Comparison of ENCODE assay signal across 8 cellular contexts in genomic region chr5:157948738-157949410, GRCh38.
DNase-seq lines count a peak whose midpoint lies in the region; ATAC-seq and TF ChIP-seq lines count a peak whose summit lies in the region.

No MANE protein-coding gene starts in this region.

- no peaks in the 10 kb centered on the region for H3K27me3 Mint-ChIP-seq in Calu3 (ENCODE audit: unreplicated experiment)
- H3K27me3 Mint-ChIP-seq in activated T-cell treated with anti-CD3 and anti-CD28 coated beads, Interleukin-2, amount 50 U/mL, for 24 hours: peaks cover 5% of the 10 kb centered on the region

- CTCF ChIA-PET in Calu3 (lab: Charles Lee) (interaction anchor here (0.7 to 2.1 kb wide), 19 partner anchors 11 to 797 kb away, joined by 3 to 17 read pairs (median 4); partner anchors contain the start of gene CLINT1), PC-9 (lab: Charles Lee) (interaction anchor here (0.5 to 1.0 kb wide), 3 partner anchors 33 to 132 kb away, joined by 4 to 10 read pairs (median 5); partner anchors contain the start of gene CLINT1)

- H3K9me2 ChIP-seq in PC-9 (ENCODE audit: insufficient read depth): no peaks in the 10 kb centered on the region
- H3K9me2 ChIP-seq in neural cell (ENCODE audit: insufficient read depth, low read length): no peaks in the 10 kb centered on the region

- TF ChIP-seq RAD21 in neural cell (conservative IDR thresholded peaks at IDR 0.05): peak; percentile 70

- H3K27ac Mint-ChIP-seq in Calu3 (ENCODE audit: unreplicated experiment): peak overlapping the region; percentile 58
- H3K27ac Mint-ChIP-seq in activated T-cell treated with anti-CD3 and anti-CD28 coated beads, Interleukin-2, amount 50 U/mL, for 24 hours: no peak overlapping the region

- no peaks in the 10 kb centered on the region for H4K20me1 ChIP-seq in PC-9 (ENCODE audit: insufficient read depth)
- H4K20me1 ChIP-seq in neural cell (ENCODE audit: insufficient read depth): no peaks in the 10 kb centered on the region

- H3K36me3 Mint-ChIP-seq in Calu3 (ENCODE audit: insufficient read depth, unreplicated experiment): no peaks in the 10 kb centered on the region
- no peaks in the 10 kb centered on the region for H3K36me3 Mint-ChIP-seq in activated T-cell treated with anti-CD3 and anti-CD28 coated beads, Interleukin-2, amount 50 U/mL, for 24 hours (ENCODE audit: low read depth)

- H3K36me3 ChIP-seq in PC-9 (ENCODE audit: low read depth) (no peaks in the 10 kb centered on the region), neural cell (ENCODE audit: insufficient read depth, low read length) (no peaks in the 10 kb centered on the region)

- TF ChIP-seq EP300 in neural cell (conservative IDR thresholded peaks at IDR 0.05; ENCODE audit: poor library complexity, severe bottlenecking): no peak

- H3K27me3 ChIP-seq in PC-9 (ENCODE audit: insufficient read depth, low read depth) (no peaks in the 10 kb centered on the region), neural cell (ENCODE audit: insufficient read depth, low read depth, low read length) (no peaks in the 10 kb centered on the region)

- no peak overlapping the region; the same call in 1 of the 2 replicates for H2AFZ ChIP-seq in PC-9
- H2AFZ ChIP-seq in neural cell (ENCODE audit: low read depth, low read length): no peak overlapping the region

- H3K9me3 ChIP-seq in PC-9 (ENCODE audit: insufficient read depth, low read depth) (no peaks in the 10 kb centered on the region), neural cell (ENCODE audit: low read length) (no peaks in the 10 kb centered on the region)

- peaks cover 17% of the 10 kb centered on the region for H3K4me1 Mint-ChIP-seq in Calu3 (ENCODE audit: low read depth, unreplicated experiment)
- peaks cover 5% of the 10 kb centered on the region for H3K4me1 Mint-ChIP-seq in activated T-cell treated with anti-CD3 and anti-CD28 coated beads, Interleukin-2, amount 50 U/mL, for 24 hours (ENCODE audit: low read depth)

- DNase-seq in Calu3: peak; percentile 95
- DNase-seq in Jurkat, Clone E6-1 (ENCODE audit: low read depth, low spot score): peak; percentile 90
- DNase-seq in PC-9: peak; percentile 86 to 87
- peak; percentile 80 for DNase-seq in activated T-cell treated with anti-CD3 and anti-CD28 coated beads, Interleukin-2, amount 50 U/mL, for 24 hours
- peak; percentile 90 for DNase-seq in fibroblast of mammary gland (ENCODE audit: low read depth)
- DNase-seq in stimulated activated naive CD4-positive, alpha-beta T cell treated with Interleukin-2 at 50 U/mL for 16 hours (lab: John Stamatoyannopoulos, UW): peak; percentile 60

- BruUV-seq in Calu3 (replicated peaks; lab: Mats Ljungman, UMichigan) (no TSS peak), PC-9 (replicated peaks; lab: Mats Ljungman, UMichigan) (no TSS peak)

- H3K4me1 ChIP-seq in PC-9 (replicated peaks; ENCODE audit: insufficient read depth): no peaks in the 10 kb centered on the region

- 0 out of 2 replicates have a peak overlapping the region, but pooled peaks have one; percentile 13 for H3K4me3 ChIP-seq in Jurkat, Clone E6-1 (ENCODE audit: low read length)
- H3K4me3 ChIP-seq in PC-9 (no peak overlapping the region), fibroblast of mammary gland (ENCODE audit: control insufficient read depth, low read depth, low read length) (no peak overlapping the region), neural cell (ENCODE audit: low read length) (no peak overlapping the region)

- H3K79me2 ChIP-seq in PC-9 (ENCODE audit: low read depth) (no peaks in the 10 kb centered on the region), neural cell (replicated peaks; ENCODE audit: insufficient read depth, low read length) (no peaks in the 10 kb centered on the region)

- H3K4me2 ChIP-seq in PC-9: peak overlapping the region; percentile 5; the same call in 1 of the 2 replicates
- H3K4me2 ChIP-seq in neural cell (ENCODE audit: low read length): no peak overlapping the region

- TF ChIP-seq CTCF in Calu3 (IDR thresholded peaks at IDR 0.05; ENCODE audit: unreplicated experiment): peak; percentile 79
- peak; percentile 78 for TF ChIP-seq CTCF in PC-9 (conservative IDR thresholded peaks at IDR 0.05)
- TF ChIP-seq CTCF in fibroblast of mammary gland (conservative IDR thresholded peaks at IDR 0.05; ENCODE audit: control insufficient read depth, insufficient read depth, low read depth, low read length): peak; percentile 91
- TF ChIP-seq CTCF in neural cell (IDR thresholded peaks at IDR 0.05; ENCODE audit: poor library complexity, severe bottlenecking): peak; percentile 76

- H3K9me3 Mint-ChIP-seq in Calu3 (ENCODE audit: low read depth, unreplicated experiment): no peaks in the 10 kb centered on the region
- H3K9me3 Mint-ChIP-seq in activated T-cell treated with anti-CD3 and anti-CD28 coated beads, Interleukin-2, amount 50 U/mL, for 24 hours: no peaks in the 10 kb centered on the region

- no peak overlapping the region for H3K9ac ChIP-seq in neural cell (ENCODE audit: low read length)

- POLR2A ChIA-PET in PC-9 (lab: Charles Lee; ENCODE audit: unreplicated experiment): interaction anchor here (0.7 kb wide), 1 partner anchor 806 kb away, joined by 3 read pairs; no protein-coding TSS in a partner anchor

- H3K4me3 Mint-ChIP-seq in Calu3 (ENCODE audit: low read depth, unreplicated experiment): peak overlapping the region; percentile 20
- H3K4me3 Mint-ChIP-seq in activated T-cell treated with anti-CD3 and anti-CD28 coated beads, Interleukin-2, amount 50 U/mL, for 24 hours: no peak overlapping the region

- ATAC-seq in GM21526 (IDR thresholded peaks at IDR 0.05; ENCODE audit: low FRiP score, unreplicated experiment): peak; percentile 91

- H3F3A ChIP-seq in PC-9 (ENCODE audit: insufficient read depth, low read depth) (no peaks in the 10 kb centered on the region), neural cell (ENCODE audit: insufficient read depth, low read length, poor library complexity, severe bottlenecking) (no peaks in the 10 kb centered on the region)

- H3K27ac ChIP-seq in PC-9 (no peak overlapping the region), neural cell (ENCODE audit: low read length) (no peak overlapping the region)

- intact Hi-C loops in Calu3 (cut with micrococcal nuclease; ENCODE audit: unreplicated experiment) (loop anchor here (1.0 to 2.0 kb wide), 5 partner anchors 30 to 186 kb away; no protein-coding TSS in a partner anchor), PC-9 (cut with micrococcal nuclease; ENCODE audit: unreplicated experiment) (loop anchor here (1.0 to 5.0 kb wide), 5 partner anchors 90 to 1028 kb away; partner anchors contain the start of gene CLINT1)

TF ChIP-seq in neural cell, 6 proteins besides CTCF, POLR2A, EP300 and RAD21:
- TF ChIP-seq TAF1 (IDR thresholded peaks at IDR 0.05; ENCODE audit: low read depth) (no peak), SMC3 (conservative IDR thresholded peaks at IDR 0.05; ENCODE audit: poor library complexity) (peak; percentile 77), MXI1 (conservative IDR thresholded peaks at IDR 0.05; ENCODE audit: poor library complexity, severe bottlenecking) (no peak), REST (IDR thresholded peaks at IDR 0.05; ENCODE audit: borderline replicate concordance) (no peak), EZH2 (IDR thresholded peaks at IDR 0.05; ENCODE audit: borderline replicate concordance, insufficient read depth, low read length, poor library complexity, severe bottlenecking) (no peak), POLR2AphosphoS5 (IDR thresholded peaks at IDR 0.05) (no peak)
TF ChIP-seq in neural cell: peak in this region for 1.
